ENCODE assay signal across 8 cellular contexts in the genomic region with DNA sequence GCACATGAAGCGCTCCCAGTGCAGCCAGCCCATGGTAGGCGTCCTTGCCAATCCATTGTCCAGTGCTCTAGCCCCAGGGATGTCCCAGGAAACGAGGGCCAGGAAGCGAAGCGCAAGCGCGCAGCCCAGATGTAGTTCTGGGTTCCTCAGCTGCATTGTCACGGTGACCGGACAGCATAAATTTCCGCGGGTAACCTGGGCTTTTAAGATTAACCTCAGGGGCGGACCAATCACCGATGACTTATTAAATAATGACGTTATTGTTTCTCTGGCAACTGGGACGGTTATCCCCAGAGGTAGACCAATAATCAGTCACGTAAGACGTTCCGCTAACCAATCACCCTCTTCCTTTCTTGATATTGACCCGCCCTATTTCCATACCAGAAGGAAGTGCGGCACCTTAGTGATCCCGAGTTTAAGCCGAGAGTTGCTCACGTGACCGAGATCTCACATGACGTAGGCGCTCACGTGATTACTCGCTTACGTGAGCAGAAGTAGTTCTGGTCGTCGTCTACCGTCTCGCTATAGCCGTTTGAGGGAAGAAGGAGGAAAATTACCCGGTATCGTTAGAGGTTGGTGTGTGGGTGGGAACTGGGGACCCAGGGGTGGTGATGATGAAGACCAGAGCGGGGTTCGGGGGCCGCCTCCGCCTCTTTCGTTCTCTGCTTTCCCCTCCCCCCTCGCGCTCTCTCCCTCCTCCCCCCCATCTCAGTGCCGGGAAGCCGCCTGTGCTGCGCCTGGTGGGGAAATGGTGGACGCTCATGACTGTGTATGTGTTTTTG.
DNase-seq lines count a peak whose midpoint lies in the region; ATAC-seq lines count a peak whose summit lies in the region.

A gene (minus strand): TSS at position 178 of the 782 bp plus-strand sequence. CDS start 22 bp downstream, at position 156.
A gene with protein sequence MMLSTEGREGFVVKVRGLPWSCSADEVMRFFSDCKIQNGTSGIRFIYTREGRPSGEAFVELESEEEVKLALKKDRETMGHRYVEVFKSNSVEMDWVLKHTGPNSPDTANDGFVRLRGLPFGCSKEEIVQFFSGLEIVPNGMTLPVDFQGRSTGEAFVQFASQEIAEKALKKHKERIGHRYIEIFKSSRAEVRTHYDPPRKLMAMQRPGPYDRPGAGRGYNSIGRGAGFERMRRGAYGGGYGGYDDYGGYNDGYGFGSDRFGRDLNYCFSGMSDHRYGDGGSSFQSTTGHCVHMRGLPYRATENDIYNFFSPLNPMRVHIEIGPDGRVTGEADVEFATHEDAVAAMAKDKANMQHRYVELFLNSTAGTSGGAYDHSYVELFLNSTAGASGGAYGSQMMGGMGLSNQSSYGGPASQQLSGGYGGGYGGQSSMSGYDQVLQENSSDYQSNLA (plus strand): TSS at position 475 of the 782 bp plus-strand sequence. CDS start 3,767 bp downstream, outside the sequence.

- peak within 1 kb of the TSS; percentile 79 for H3K27ac ChIP-seq in BLaER1

- H3K4me3 ChIP-seq in BLaER1, result peak within 1 kb of the TSS; percentile 75

- peak; percentile 87 for ATAC-seq in GM19351 (IDR thresholded peaks at IDR 0.05; ENCODE audit: unreplicated experiment)
- peak; percentile 92 for ATAC-seq in HG03521 (IDR thresholded peaks at IDR 0.05; ENCODE audit: unreplicated experiment)

- H3K4me2 ChIP-seq in BLaER1, result peak within 1 kb of the TSS; percentile 73

- peaks cover 24% of the 10 kb centered on the region for H4K20me1 ChIP-seq in BLaER1

- H3K27me3 ChIP-seq in BLaER1, result no peaks in the 10 kb centered on the region

- peaks cover 22% of the 10 kb centered on the region; the same call in 1 of the 2 replicates for H3K4me1 ChIP-seq in BLaER1

- peaks cover 23% of the 10 kb centered on the region for H3K36me3 ChIP-seq in BLaER1

- H3K9ac ChIP-seq in BLaER1, result peak within 1 kb of the TSS; percentile 81

- no peaks in the 10 kb centered on the region for H3K9me3 ChIP-seq in BLaER1

- DNase-seq in NCI-H748 (lab: John Stamatoyannopoulos, UW; ENCODE audit: unreplicated experiment) (peak; percentile 98), dedifferentiated amniotic fluid mesenchymal stem cell (ENCODE audit: extremely low spot score) (peak; percentile 97), left kidney (ENCODE audit: low read depth, low spot score) (peak; percentile 98)
- peak; percentile 79 for DNase-seq in activated CD4-positive, alpha-beta T cell treated with anti-CD3 and anti-CD28 coated beads, Interleukin-2, amount 50 U/mL, for 1 hour
- peak; percentile 84 to 86 for DNase-seq in stimulated activated CD4-positive, alpha-beta T cell treated with anti-CD3 and anti-CD28 coated beads, Interleukin-2, amount 100 ng/mL, for 24 hours

Comparison
In these comparisons a context has a peak if more than half of its experiments do, and no peak if none do; other contexts are left out.
1. Peak in every context shown above with its lines: DNase-seq, ATAC-seq, H3K4me3 ChIP-seq and H3K27ac ChIP-seq.